ENCODE assay signal across 2 cellular contexts in the genomic region with DNA sequence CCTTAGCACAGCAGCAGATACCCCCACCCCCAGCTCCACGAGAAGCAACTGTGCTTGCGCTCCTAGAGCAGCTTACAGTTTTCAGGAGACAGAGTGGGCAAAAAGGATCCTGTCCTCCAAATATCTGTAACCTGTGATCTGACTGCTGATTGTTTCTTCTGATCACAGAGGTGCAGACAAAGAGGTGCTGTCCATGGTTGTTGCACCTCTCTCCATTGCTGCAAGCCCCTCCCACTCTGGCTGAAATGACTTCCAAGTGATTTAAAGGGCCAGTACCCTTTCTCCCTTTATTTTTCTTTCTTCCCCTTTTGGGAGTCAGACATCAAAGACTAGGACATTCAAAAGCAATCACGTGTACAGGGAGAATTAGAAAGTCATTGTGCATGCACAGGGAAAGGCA.
TF ChIP-seq lines count a peak whose summit lies in the region.

No MANE protein-coding gene starts in this region.

TF ChIP-seq in SK-N-SH, 30 proteins besides CTCF, POLR2A, EP300 and RAD21:
- no peak for TF ChIP-seq GABPA (IDR thresholded peaks at IDR 0.05; ENCODE audit: low read depth)
- TF ChIP-seq, protein P1, sequence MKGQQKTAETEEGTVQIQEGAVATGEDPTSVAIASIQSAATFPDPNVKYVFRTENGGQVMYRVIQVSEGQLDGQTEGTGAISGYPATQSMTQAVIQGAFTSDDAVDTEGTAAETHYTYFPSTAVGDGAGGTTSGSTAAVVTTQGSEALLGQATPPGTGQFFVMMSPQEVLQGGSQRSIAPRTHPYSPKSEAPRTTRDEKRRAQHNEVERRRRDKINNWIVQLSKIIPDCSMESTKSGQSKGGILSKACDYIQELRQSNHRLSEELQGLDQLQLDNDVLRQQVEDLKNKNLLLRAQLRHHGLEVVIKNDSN (IDR thresholded peaks at IDR 0.05; ENCODE audit: borderline replicate concordance, low read depth) = no peak
- no peak for TF ChIP-seq CHD2 (IDR thresholded peaks at IDR 0.05; ENCODE audit: low read length, partially characterized antibody)
- TF ChIP-seq, protein P2, sequence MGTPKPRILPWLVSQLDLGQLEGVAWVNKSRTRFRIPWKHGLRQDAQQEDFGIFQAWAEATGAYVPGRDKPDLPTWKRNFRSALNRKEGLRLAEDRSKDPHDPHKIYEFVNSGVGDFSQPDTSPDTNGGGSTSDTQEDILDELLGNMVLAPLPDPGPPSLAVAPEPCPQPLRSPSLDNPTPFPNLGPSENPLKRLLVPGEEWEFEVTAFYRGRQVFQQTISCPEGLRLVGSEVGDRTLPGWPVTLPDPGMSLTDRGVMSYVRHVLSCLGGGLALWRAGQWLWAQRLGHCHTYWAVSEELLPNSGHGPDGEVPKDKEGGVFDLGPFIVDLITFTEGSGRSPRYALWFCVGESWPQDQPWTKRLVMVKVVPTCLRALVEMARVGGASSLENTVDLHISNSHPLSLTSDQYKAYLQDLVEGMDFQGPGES (IDR thresholded peaks at IDR 0.05; ENCODE audit: low read depth, low read length) = no peak
- TF ChIP-seq RXRA (IDR thresholded peaks at IDR 0.05; ENCODE audit: borderline replicate concordance, low read depth) = no peak
- TF ChIP-seq, protein P3, sequence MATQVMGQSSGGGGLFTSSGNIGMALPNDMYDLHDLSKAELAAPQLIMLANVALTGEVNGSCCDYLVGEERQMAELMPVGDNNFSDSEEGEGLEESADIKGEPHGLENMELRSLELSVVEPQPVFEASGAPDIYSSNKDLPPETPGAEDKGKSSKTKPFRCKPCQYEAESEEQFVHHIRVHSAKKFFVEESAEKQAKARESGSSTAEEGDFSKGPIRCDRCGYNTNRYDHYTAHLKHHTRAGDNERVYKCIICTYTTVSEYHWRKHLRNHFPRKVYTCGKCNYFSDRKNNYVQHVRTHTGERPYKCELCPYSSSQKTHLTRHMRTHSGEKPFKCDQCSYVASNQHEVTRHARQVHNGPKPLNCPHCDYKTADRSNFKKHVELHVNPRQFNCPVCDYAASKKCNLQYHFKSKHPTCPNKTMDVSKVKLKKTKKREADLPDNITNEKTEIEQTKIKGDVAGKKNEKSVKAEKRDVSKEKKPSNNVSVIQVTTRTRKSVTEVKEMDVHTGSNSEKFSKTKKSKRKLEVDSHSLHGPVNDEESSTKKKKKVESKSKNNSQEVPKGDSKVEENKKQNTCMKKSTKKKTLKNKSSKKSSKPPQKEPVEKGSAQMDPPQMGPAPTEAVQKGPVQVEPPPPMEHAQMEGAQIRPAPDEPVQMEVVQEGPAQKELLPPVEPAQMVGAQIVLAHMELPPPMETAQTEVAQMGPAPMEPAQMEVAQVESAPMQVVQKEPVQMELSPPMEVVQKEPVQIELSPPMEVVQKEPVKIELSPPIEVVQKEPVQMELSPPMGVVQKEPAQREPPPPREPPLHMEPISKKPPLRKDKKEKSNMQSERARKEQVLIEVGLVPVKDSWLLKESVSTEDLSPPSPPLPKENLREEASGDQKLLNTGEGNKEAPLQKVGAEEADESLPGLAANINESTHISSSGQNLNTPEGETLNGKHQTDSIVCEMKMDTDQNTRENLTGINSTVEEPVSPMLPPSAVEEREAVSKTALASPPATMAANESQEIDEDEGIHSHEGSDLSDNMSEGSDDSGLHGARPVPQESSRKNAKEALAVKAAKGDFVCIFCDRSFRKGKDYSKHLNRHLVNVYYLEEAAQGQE (IDR thresholded peaks at IDR 0.05; ENCODE audit: low read depth, low read length) = peak; percentile 85

TF ChIP-seq in SK-N-SH treated with all-trans-retinoic acid at 6 μM for 48 hours, 23 proteins besides CTCF, POLR2A, EP300 and RAD21:
- TF ChIP-seq, protein P4, sequence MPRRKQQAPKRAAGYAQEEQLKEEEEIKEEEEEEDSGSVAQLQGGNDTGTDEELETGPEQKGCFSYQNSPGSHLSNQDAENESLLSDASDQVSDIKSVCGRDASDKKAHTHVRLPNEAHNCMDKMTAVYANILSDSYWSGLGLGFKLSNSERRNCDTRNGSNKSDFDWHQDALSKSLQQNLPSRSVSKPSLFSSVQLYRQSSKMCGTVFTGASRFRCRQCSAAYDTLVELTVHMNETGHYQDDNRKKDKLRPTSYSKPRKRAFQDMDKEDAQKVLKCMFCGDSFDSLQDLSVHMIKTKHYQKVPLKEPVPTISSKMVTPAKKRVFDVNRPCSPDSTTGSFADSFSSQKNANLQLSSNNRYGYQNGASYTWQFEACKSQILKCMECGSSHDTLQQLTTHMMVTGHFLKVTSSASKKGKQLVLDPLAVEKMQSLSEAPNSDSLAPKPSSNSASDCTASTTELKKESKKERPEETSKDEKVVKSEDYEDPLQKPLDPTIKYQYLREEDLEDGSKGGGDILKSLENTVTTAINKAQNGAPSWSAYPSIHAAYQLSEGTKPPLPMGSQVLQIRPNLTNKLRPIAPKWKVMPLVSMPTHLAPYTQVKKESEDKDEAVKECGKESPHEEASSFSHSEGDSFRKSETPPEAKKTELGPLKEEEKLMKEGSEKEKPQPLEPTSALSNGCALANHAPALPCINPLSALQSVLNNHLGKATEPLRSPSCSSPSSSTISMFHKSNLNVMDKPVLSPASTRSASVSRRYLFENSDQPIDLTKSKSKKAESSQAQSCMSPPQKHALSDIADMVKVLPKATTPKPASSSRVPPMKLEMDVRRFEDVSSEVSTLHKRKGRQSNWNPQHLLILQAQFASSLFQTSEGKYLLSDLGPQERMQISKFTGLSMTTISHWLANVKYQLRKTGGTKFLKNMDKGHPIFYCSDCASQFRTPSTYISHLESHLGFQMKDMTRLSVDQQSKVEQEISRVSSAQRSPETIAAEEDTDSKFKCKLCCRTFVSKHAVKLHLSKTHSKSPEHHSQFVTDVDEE (CRISPR knock-in tag; IDR thresholded peaks at IDR 0.05) = no peak
- TF ChIP-seq ZFP3 (CRISPR knock-in tag; IDR thresholded peaks at IDR 0.05) = no peak
- no peak for TF ChIP-seq ZFP30 (CRISPR knock-in tag; IDR thresholded peaks at IDR 0.05)
- no peak for TF ChIP-seq ZC3H10 (CRISPR knock-in tag; IDR thresholded peaks at IDR 0.05)
- no peak for TF ChIP-seq ARNTL (CRISPR knock-in tag; IDR thresholded peaks at IDR 0.05; ENCODE audit: borderline replicate concordance, low read depth)
- TF ChIP-seq, protein P5, sequence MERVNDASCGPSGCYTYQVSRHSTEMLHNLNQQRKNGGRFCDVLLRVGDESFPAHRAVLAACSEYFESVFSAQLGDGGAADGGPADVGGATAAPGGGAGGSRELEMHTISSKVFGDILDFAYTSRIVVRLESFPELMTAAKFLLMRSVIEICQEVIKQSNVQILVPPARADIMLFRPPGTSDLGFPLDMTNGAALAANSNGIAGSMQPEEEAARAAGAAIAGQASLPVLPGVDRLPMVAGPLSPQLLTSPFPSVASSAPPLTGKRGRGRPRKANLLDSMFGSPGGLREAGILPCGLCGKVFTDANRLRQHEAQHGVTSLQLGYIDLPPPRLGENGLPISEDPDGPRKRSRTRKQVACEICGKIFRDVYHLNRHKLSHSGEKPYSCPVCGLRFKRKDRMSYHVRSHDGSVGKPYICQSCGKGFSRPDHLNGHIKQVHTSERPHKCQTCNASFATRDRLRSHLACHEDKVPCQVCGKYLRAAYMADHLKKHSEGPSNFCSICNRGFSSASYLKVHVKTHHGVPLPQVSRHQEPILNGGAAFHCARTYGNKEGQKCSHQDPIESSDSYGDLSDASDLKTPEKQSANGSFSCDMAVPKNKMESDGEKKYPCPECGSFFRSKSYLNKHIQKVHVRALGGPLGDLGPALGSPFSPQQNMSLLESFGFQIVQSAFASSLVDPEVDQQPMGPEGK (CRISPR knock-in tag; IDR thresholded peaks at IDR 0.05; ENCODE audit: borderline replicate concordance) = no peak
- TF ChIP-seq ISL1 (CRISPR knock-in tag; IDR thresholded peaks at IDR 0.05) = no peak
- TF ChIP-seq, protein P6, sequence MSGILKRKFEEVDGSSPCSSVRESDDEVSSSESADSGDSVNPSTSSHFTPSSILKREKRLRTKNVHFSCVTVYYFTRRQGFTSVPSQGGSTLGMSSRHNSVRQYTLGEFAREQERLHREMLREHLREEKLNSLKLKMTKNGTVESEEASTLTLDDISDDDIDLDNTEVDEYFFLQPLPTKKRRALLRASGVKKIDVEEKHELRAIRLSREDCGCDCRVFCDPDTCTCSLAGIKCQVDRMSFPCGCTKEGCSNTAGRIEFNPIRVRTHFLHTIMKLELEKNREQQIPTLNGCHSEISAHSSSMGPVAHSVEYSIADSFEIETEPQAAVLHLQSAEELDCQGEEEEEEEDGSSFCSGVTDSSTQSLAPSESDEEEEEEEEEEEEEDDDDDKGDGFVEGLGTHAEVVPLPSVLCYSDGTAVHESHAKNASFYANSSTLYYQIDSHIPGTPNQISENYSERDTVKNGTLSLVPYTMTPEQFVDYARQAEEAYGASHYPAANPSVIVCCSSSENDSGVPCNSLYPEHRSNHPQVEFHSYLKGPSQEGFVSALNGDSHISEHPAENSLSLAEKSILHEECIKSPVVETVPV (CRISPR knock-in tag; IDR thresholded peaks at IDR 0.05) = no peak
- TF ChIP-seq BACH2 (CRISPR knock-in tag; IDR thresholded peaks at IDR 0.05; ENCODE audit: borderline replicate concordance) = no peak
- TF ChIP-seq, protein P7, sequence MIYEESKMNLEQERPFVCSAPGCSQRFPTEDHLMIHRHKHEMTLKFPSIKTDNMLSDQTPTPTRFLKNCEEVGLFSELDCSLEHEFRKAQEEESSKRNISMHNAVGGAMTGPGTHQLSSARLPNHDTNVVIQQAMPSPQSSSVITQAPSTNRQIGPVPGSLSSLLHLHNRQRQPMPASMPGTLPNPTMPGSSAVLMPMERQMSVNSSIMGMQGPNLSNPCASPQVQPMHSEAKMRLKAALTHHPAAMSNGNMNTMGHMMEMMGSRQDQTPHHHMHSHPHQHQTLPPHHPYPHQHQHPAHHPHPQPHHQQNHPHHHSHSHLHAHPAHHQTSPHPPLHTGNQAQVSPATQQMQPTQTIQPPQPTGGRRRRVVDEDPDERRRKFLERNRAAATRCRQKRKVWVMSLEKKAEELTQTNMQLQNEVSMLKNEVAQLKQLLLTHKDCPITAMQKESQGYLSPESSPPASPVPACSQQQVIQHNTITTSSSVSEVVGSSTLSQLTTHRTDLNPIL (CRISPR knock-in tag; IDR thresholded peaks at IDR 0.05; ENCODE audit: low read depth) = no peak
- no peak for TF ChIP-seq PPARA (CRISPR knock-in tag; IDR thresholded peaks at IDR 0.05; ENCODE audit: borderline replicate concordance)
- no peak for TF ChIP-seq GLIS3 (CRISPR knock-in tag; IDR thresholded peaks at IDR 0.05)
- no peak for TF ChIP-seq TOX (CRISPR knock-in tag; IDR thresholded peaks at IDR 0.05; ENCODE audit: borderline replicate concordance)
- TF ChIP-seq, protein P8, sequence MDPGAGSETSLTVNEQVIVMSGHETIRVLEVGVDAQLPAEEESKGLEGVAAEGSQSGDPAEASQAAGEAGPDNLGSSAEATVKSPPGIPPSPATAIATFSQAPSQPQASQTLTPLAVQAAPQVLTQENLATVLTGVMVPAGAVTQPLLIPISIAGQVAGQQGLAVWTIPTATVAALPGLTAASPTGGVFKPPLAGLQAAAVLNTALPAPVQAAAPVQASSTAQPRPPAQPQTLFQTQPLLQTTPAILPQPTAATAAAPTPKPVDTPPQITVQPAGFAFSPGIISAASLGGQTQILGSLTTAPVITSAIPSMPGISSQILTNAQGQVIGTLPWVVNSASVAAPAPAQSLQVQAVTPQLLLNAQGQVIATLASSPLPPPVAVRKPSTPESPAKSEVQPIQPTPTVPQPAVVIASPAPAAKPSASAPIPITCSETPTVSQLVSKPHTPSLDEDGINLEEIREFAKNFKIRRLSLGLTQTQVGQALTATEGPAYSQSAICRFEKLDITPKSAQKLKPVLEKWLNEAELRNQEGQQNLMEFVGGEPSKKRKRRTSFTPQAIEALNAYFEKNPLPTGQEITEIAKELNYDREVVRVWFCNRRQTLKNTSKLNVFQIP (CRISPR knock-in tag; IDR thresholded peaks at IDR 0.05; ENCODE audit: borderline replicate concordance, low read depth) = no peak
- no peak for TF ChIP-seq SNAI2 (CRISPR knock-in tag; IDR thresholded peaks at IDR 0.05)
- no peak for TF ChIP-seq ZNF565 (CRISPR knock-in tag; conservative IDR thresholded peaks at IDR 0.05; ENCODE audit: low read depth)
- TF ChIP-seq RARB (CRISPR knock-in tag; IDR thresholded peaks at IDR 0.05) = no peak
- TF ChIP-seq ESRRG (CRISPR knock-in tag; IDR thresholded peaks at IDR 0.05) = no peak
TF ChIP-seq in SK-N-SH treated with all-trans-retinoic acid at 6 μM for 48 hours: peak in this region for 0.
